1 cellular context compared by ENCODE assay signal in genomic region chr6:73644030-73644429, GRCh38.
TF ChIP-seq lines count a peak whose summit lies in the region.

No MANE protein-coding gene starts in this region.

TF ChIP-seq in H1, 55 proteins besides CTCF, POLR2A, EP300 and RAD21:
- no peak for TF ChIP-seq MAFK (IDR thresholded peaks at IDR 0.05; ENCODE audit: low read depth, low read length)
- peak; percentile 10; the same call in 1 of the 2 replicates for TF ChIP-seq CEBPB (IDR thresholded peaks at IDR 0.05; ENCODE audit: low read depth, low read length)
